Comparison of ENCODE assay signal across 8 cellular contexts in the genomic region with DNA sequence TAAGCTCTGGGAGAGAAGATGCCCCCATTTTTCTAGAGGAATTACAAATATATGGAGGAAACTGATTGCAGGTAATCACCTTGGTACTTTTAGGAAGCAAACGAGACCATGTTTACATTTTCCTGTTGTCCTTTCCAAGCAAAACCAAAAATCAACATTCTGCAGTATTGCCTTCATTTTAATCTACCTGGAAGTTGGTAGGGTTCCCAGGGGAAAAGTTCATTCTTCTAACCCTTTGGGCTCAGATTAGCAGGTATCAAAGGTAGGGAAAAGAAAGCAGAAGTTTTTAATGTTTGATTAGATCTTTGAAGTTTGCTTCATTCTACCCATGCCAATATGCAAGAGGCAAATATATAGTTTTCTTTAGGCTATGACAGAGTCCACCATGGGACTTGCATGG.
"Had no signal": no experiment of that assay in that cellular context is flagged by ENCODE, and none has a peak within 500 bp of the region (broad histone marks: within the 10 kb centered on the region; RNA-seq: fewer than 3 reads in every experiment).

No MANE protein-coding gene starts in this region.

- H3K4me2 ChIP-seq: KMS-11 had no signal

- H3K9me3 Mint-ChIP-seq: H9 had no signal

- DNase-seq: GM23248, HCEC 1CT, IMR-90, KBM-7 had no signal

- H3K4me3 ChIP-seq: GM23248 had no signal

- H3K4me3 Mint-ChIP-seq: H9 had no signal

- H3K27ac Mint-ChIP-seq: H9 had no signal

- FAIRE-seq: H1, H54 had no signal

- H3K9ac ChIP-seq: GM23248, KMS-11 had no signal

- H3K27ac ChIP-seq: GM23248, KMS-11 had no signal

- H2AFZ ChIP-seq: GM23248 had no signal
